18 cellular contexts compared by ENCODE assay signal in genomic region chr11:45856044-45856468, GRCh38. TPM values are rescaled to one million over a fixed set of nuclear protein-coding genes. Genes with fewer than 3 reads are reported as not detected.
DNase-seq lines count a peak whose midpoint lies in the region; ATAC-seq and TF ChIP-seq lines count a peak whose summit lies in the region.
"Had no signal": no experiment of that assay in that cellular context is flagged by ENCODE, and none has a peak within 500 bp of the region (broad histone marks: within the 10 kb centered on the region; RNA-seq: fewer than 3 reads in every experiment).

No MANE protein-coding gene starts in this region.

- TF ChIP-seq POLR2A in esophagus squamous epithelium (IDR thresholded peaks at IDR 0.05) (no peak), transverse colon (IDR thresholded peaks at IDR 0.05) (no peak), ovary (IDR thresholded peaks at IDR 0.05) (no peak)

- TF ChIP-seq RAD21 in SK-N-SH (IDR thresholded peaks at IDR 0.05; ENCODE audit: low read length): no peak

- TF ChIP-seq EP300 in SK-N-SH (IDR thresholded peaks at IDR 0.05; ENCODE audit: borderline replicate concordance in 1 of 2, low read depth in 1 of 2, low read length in 1 of 2) (no peak), transverse colon (IDR thresholded peaks at IDR 0.05; ENCODE audit: low read depth) (peak; percentile 44), ovary (IDR thresholded peaks at IDR 0.05) (no peak)

- CTCF ChIA-PET in SK-N-SH (lab: Yijun Ruan, JAX): interaction anchor here (2.8 to 8.1 kb wide), 3 partner anchors 13 to 17 kb away, joined by 19 to 118 read pairs (median 19); no protein-coding TSS in a partner anchor

- H3K36me3 ChIP-seq in SK-N-SH (replicated peaks in 1 of 2; ENCODE audit: control insufficient read depth in 1 of 2, insufficient read depth in 2 of 2, low read length in 1 of 2) (peaks cover 9 to 10% of the 10 kb centered on the region in 2 experiments), esophagus squamous epithelium (peaks cover 0 to 54% (median 6%) of the 10 kb centered on the region in 3 donors), transverse colon (peaks cover 0 to 8% (median 0%) of the 10 kb centered on the region in 4 donors), ovary (no peaks in the 10 kb centered on the region)

- peaks cover 32% of the 10 kb centered on the region for H4K20me1 ChIP-seq in SK-N-SH (ENCODE audit: insufficient read depth)

- H3K9me3 ChIP-seq in SK-N-SH (no peaks in the 10 kb centered on the region), esophagus squamous epithelium (no peaks in the 10 kb centered on the region), transverse colon (no peaks in the 10 kb centered on the region), ovary (no peaks in the 10 kb centered on the region)
- H3K9me3 ChIP-seq: mucosa of descending colon had no signal

- peaks cover 15% of the 10 kb centered on the region for H3F3A ChIP-seq in SK-N-SH (replicated peaks; ENCODE audit: insufficient read depth)

- no peak for DNase-seq in SK-N-SH
- DNase-seq in esophagus squamous epithelium (lab: John Stamatoyannopoulos, UW): no peak
- DNase-seq in nephron progenitor cell: no peak
- no peak for DNase-seq in transverse colon
- DNase-seq in activated CD4-positive, CD25-positive, alpha-beta regulatory T cell treated with anti-CD3 and anti-CD28 coated beads, Interleukin-2, amount 50 U/mL, for 72 hours: no peak
- no peak for DNase-seq in ovary
- DNase-seq in SIG-M5 treated with dmso at 0.1 percent for 504 hours (lab: John Stamatoyannopoulos, UW; ENCODE audit: unreplicated experiment): no peak
- DNase-seq: activated naive CD4-positive, alpha-beta T cell treated with Interleukin-2 at 50 U/mL for 16 hours; cortex of kidney; H9; mucosa of descending colon; NCI-H1694 treated with DMSO at 0.1 percent for 48 hours; NCI-H69; retina; stimulated activated naive CD4-positive, alpha-beta T cell treated with Interleukin-2 at 50 U/mL for 16 hours had no signal

- intact Hi-C loops in esophagus squamous epithelium (cut with DNase I): no loop called here
- intact Hi-C loops in transverse colon (cut with DNase I; ENCODE audit: low total_unique reads): no loop called here
- intact Hi-C loops in ovary (cut with DNase I): no loop called here

- TF ChIP-seq CTCF in SK-N-SH (IDR thresholded peaks at IDR 0.05) (no peak), esophagus squamous epithelium (IDR thresholded peaks at IDR 0.05) (no peak), nephron progenitor cell (IDR thresholded peaks at IDR 0.05) (no peak), transverse colon (IDR thresholded peaks at IDR 0.05) (no peak), ovary (IDR thresholded peaks at IDR 0.05) (no peak)

- H3K4me3 Mint-ChIP-seq in nephron progenitor cell: no peak overlapping the region
- H3K4me3 Mint-ChIP-seq: H9 had no signal

- no peaks in the 10 kb centered on the region for H3K27me3 Mint-ChIP-seq in nephron progenitor cell (ENCODE audit: low read depth, poor library complexity)

- no peak for ATAC-seq in SK-N-SH treated with all-trans-retinoic acid at 6 μM for 48 hours
- ATAC-seq: mucosa of descending colon had no signal

- H3K9me2 ChIP-seq in SK-N-SH: no peaks in the 10 kb centered on the region

- peaks cover 28% of the 10 kb centered on the region for H3K4me1 Mint-ChIP-seq in nephron progenitor cell

- peaks cover 9% of the 10 kb centered on the region for H3K36me3 Mint-ChIP-seq in nephron progenitor cell (ENCODE audit: low read depth)

- H3K27ac Mint-ChIP-seq in nephron progenitor cell: peak overlapping the region; percentile 54

- in situ Hi-C loops in transverse colon (cut with MboI; ENCODE audit: low pct_ligation_motif_present in 1 of 4, low pct_unique_long_range_greater_than_20kb in 1 of 4, low sequenced_read_pairs in 3 of 4): loop anchor here in 1 of 4 donors (10.0 kb wide), 1 partner anchor 59 kb away; the partner anchor contains the start of gene PEX16

- no peak overlapping the region for H3K4me2 ChIP-seq in SK-N-SH

- H3K4me1 ChIP-seq in SK-N-SH (ENCODE audit: control insufficient read depth in 1 of 2, insufficient read depth in 2 of 2, low read depth in 1 of 2, low read length in 1 of 2) (peaks cover 36 to 57% of the 10 kb centered on the region in 2 experiments), esophagus squamous epithelium (peaks cover 23 to 87% (median 57%) of the 10 kb centered on the region in 3 donors), transverse colon (peaks cover 40 to 88% (median 60%) of the 10 kb centered on the region in 4 donors), ovary (ENCODE audit: insufficient read depth) (peaks cover 34% of the 10 kb centered on the region)

- H3K9ac ChIP-seq in SK-N-SH: no peak overlapping the region

- POLR2A ChIA-PET in SK-N-SH (lab: Yijun Ruan, JAX): no interaction called here

- H3K27ac ChIP-seq in SK-N-SH (ENCODE audit: low read depth in 2 of 2, low read length in 1 of 2) (peak overlapping the region; percentile 48 to 95; a peak in 3 of 4 replicates), esophagus squamous epithelium (peak overlapping the region; percentile 13 to 77 (median 74)), transverse colon (peak overlapping the region; percentile 76 to 89 (median 83)), ovary (no peak overlapping the region)
- H3K27ac ChIP-seq: 22Rv1, HL-60 had no signal

- H2AFZ ChIP-seq in SK-N-SH (ENCODE audit: low read depth): no peak overlapping the region

- no peaks in the 10 kb centered on the region for H3K9me3 Mint-ChIP-seq in nephron progenitor cell
- H3K9me3 Mint-ChIP-seq: H9 had no signal

- H3K4me3 ChIP-seq in SK-N-SH (ENCODE audit: low read depth in 2 of 2, low read length in 1 of 2) (no peak overlapping the region), esophagus squamous epithelium (no peak overlapping the region), transverse colon (no peak overlapping the region), ovary (no peak overlapping the region)
- H3K4me3 ChIP-seq: mucosa of descending colon had no signal

- no peaks in the 10 kb centered on the region for H3K27me3 ChIP-seq in SK-N-SH (ENCODE audit: insufficient read depth)
- H3K27me3 ChIP-seq in esophagus squamous epithelium: no peaks in the 10 kb centered on the region
- no peaks in the 10 kb centered on the region for H3K27me3 ChIP-seq in transverse colon
- H3K27me3 ChIP-seq in ovary: no peaks in the 10 kb centered on the region

- WGBS in SK-N-SH (ENCODE audit: low lambda C conversion rate): 96% methylated on average over 5 of the region's 6 CpGs
- 63 to 100% methylated on average over 1 to 2 of the region's 6 CpGs for WGBS in esophagus squamous epithelium, 2 donors
- WGBS in transverse colon (ENCODE audit: low coverage in 1 of 2), 2 donors: 90% methylated on average over 6 of the region's 6 CpGs; no CpG with 5 or more reads in 1 of the 2 donors
- WGBS in ovary, 3 donors: 56 to 78% (median 74%) methylated on average over 6 of the region's 6 CpGs

- H3K79me2 ChIP-seq in SK-N-SH (ENCODE audit: insufficient read depth): peaks cover 41% of the 10 kb centered on the region

TF ChIP-seq in SK-N-SH treated with all-trans-retinoic acid at 6 μM for 48 hours, 23 proteins besides CTCF, POLR2A, EP300 and RAD21 (continues in another document):
- TF ChIP-seq RARB (CRISPR knock-in tag; IDR thresholded peaks at IDR 0.05): no peak
- no peak for TF ChIP-seq BACH2 (CRISPR knock-in tag; IDR thresholded peaks at IDR 0.05; ENCODE audit: borderline replicate concordance)
- no peak for TF ChIP-seq SNAI2 (CRISPR knock-in tag; IDR thresholded peaks at IDR 0.05)
- no peak for TF ChIP-seq CSRNP3 (CRISPR knock-in tag; IDR thresholded peaks at IDR 0.05)
- no peak for TF ChIP-seq TCF4 (CRISPR knock-in tag; IDR thresholded peaks at IDR 0.05; ENCODE audit: borderline replicate concordance)

RNA-seq across cellular contexts. Expression of gene CRY2, which starts 8.8 kb away (rescaled TPM):
- 6.7 and 9.1 TPM in 2 replicates for polyA plus RNA-seq in SK-N-SH (2012; rRNA removed)
- polyA plus RNA-seq in SK-N-SH (2012; cell fraction: cytosol; rRNA removed): 2.8 and 3.7 TPM in 2 replicates
- 28.1 and 30.4 TPM in 2 replicates for polyA plus RNA-seq in SK-N-SH (2012; cell fraction: nucleus; rRNA removed)
- total RNA-seq in esophagus squamous epithelium: 10 to 100 TPM in 3 of 4 donors, 1 to 10 TPM in 1; 5.6 to 21.0 (median 13.4) TPM
- total RNA-seq in transverse colon: 10 to 100 TPM; 42.2 to 73.6 (median 50.2) TPM
- 10 to 100 TPM; 44.8 to 94.2 (median 70.8) TPM for total RNA-seq in ovary
- 10 to 100 TPM; 37.2 to 38.0 TPM for polyA plus RNA-seq in ovary

RNA-seq across cellular contexts. Expression of gene MAPK8IP1, which starts 29.4 kb away (rescaled TPM):
- polyA plus RNA-seq in SK-N-SH (2012; rRNA removed): 11.0 and 12.5 TPM in 2 replicates
- polyA plus RNA-seq in SK-N-SH (2012; cell fraction: cytosol; rRNA removed): 6.0 and 9.8 TPM in 2 replicates
- polyA plus RNA-seq in SK-N-SH (2012; cell fraction: nucleus; rRNA removed): 21.1 and 22.5 TPM in 2 replicates
- total RNA-seq in esophagus squamous epithelium: 1 to 10 TPM in 3 of 4 donors, under 1 TPM in 1; 0.57 to 4.0 (median 1.3) TPM
- 10 to 100 TPM in 1 of 4 donors, 1 to 10 TPM in 3; 1.9 to 11.1 (median 2.6) TPM for total RNA-seq in transverse colon
- total RNA-seq in ovary: 10 to 100 TPM in 6 of 7 donors, 1 to 10 TPM in 1; 9.9 to 24.1 (median 15.2) TPM
- polyA plus RNA-seq in ovary: 1 to 10 TPM; 3.7 to 8.0 TPM

RNA-seq across cellular contexts. Expression of gene FREY1, which starts 51.0 kb away (rescaled TPM):
- 0.30 and 0.49 TPM in 2 replicates for polyA plus RNA-seq in SK-N-SH (2012; rRNA removed)
- 0.14 TPM in 1 of 2 replicates, not detected in the other for polyA plus RNA-seq in SK-N-SH (2012; cell fraction: cytosol; rRNA removed)
- polyA plus RNA-seq in SK-N-SH (2012; cell fraction: nucleus; rRNA removed): 0.89 and 1.3 TPM in 2 replicates
- 1 to 10 TPM in 2 of 4 donors, under 1 TPM in 1, not detected in 1; 0.57 to 2.1 (median 1.2) TPM for total RNA-seq in esophagus squamous epithelium
- total RNA-seq in transverse colon: 1 to 10 TPM in 1 of 4 donors, under 1 TPM in 1, not detected in 2; 0.82 to 2.7 TPM
- 1 to 10 TPM in 1 of 7 donors, under 1 TPM in 5, not detected in 1; 0.48 to 1.6 (median 0.67) TPM for total RNA-seq in ovary
- under 1 TPM in 1 of 2 donors, not detected in 1; 0.23 TPM for polyA plus RNA-seq in ovary

RNA-seq across cellular contexts. Expression of gene SLC35C1, which starts 51.1 kb away (rescaled TPM):
- polyA plus RNA-seq in SK-N-SH (2012; rRNA removed) (6.2 and 6.5 TPM in 2 replicates), ovary (1 to 10 TPM; 5.9 to 8.4 TPM)
- 4.0 and 6.1 TPM in 2 replicates for polyA plus RNA-seq in SK-N-SH (2012; cell fraction: cytosol; rRNA removed)
- polyA plus RNA-seq in SK-N-SH (2012; cell fraction: nucleus; rRNA removed): 5.0 and 6.0 TPM in 2 replicates
- total RNA-seq in esophagus squamous epithelium (10 to 100 TPM; 23.6 to 68.6 (median 28.2) TPM), transverse colon (10 to 100 TPM; 28.8 to 62.3 (median 44.4) TPM), ovary (10 to 100 TPM in 4 of 7 donors, 1 to 10 TPM in 3; 6.1 to 13.8 (median 10.7) TPM)

Comparison
In these comparisons a context has a peak if more than half of its experiments do, and no peak if none do; other contexts are left out.
1. H3K27ac ChIP-seq: peak in SK-N-SH (2 of 2), esophagus squamous epithelium (4 of 4) and transverse colon (4 of 4); none in ovary (0 of 2).